Comparison of ENCODE assay signal across 37 cellular contexts in genomic region chrX:53303195-53303594, GRCh38. TPM values are rescaled to one million over a fixed set of nuclear protein-coding genes. Genes with fewer than 3 reads are reported as not detected.
"Had no signal": no experiment of that assay in that cellular context is flagged by ENCODE, and none has a peak within 500 bp of the region (broad histone marks: within the 10 kb centered on the region; RNA-seq: fewer than 3 reads in every experiment).

No MANE protein-coding gene starts in this region.

- H3K9me3 ChIP-seq: ascending aorta, body of pancreas, breast epithelium had no signal

- H3K27me3 Mint-ChIP-seq: activated CD4-positive, alpha-beta memory T cell treated with anti-CD3 and anti-CD28 coated beads, Interleukin-2, amount 10 ng/mL, durations not matched to agents 7 days and 5 days; activated CD4-positive, alpha-beta T cell treated with anti-CD3 and anti-CD28 coated beads for 36 hours; activated CD8-positive, alpha-beta memory T cell treated with anti-CD3 and anti-CD28 coated beads, Interleukin-2, amount 10 ng/mL, durations not matched to agents 7 days and 5 days; activated naive CD4-positive, alpha-beta T cell treated with anti-CD3 and anti-CD28 coated beads, Interleukin-2, amount 50 U/mL, for 24 hours; activated naive CD8-positive, alpha-beta T cell; activated naive CD8-positive, alpha-beta T cell treated with anti-CD3 and anti-CD28 coated beads, Interleukin-2, amount 50 U/mL, for 24 hours had no signal

- H3K9me3 Mint-ChIP-seq: activated CD4-positive, alpha-beta memory T cell treated with anti-CD3 and anti-CD28 coated beads, Interleukin-2, amount 10 ng/mL, durations not matched to agents 7 days and 5 days; activated CD4-positive, alpha-beta T cell treated with anti-CD3 and anti-CD28 coated beads, Interleukin-2, amount 10 ng/mL, durations not matched to agents 7 days and 5 days; activated naive CD4-positive, alpha-beta T cell treated with anti-CD3 and anti-CD28 coated beads, Interleukin-2, amount 10 ng/mL, durations not matched to agents 7 days and 5 days; activated naive CD4-positive, alpha-beta T cell treated with anti-CD3 and anti-CD28 coated beads, Interleukin-2, amount 50 U/mL, for 24 hours; activated naive CD8-positive, alpha-beta T cell treated with anti-CD3 and anti-CD28 coated beads, Interleukin-2, amount 10 ng/mL, durations not matched to agents 7 days and 5 days; activated naive CD8-positive, alpha-beta T cell treated with anti-CD3 and anti-CD28 coated beads, Interleukin-2, amount 50 U/mL, for 24 hours; activated T-cell treated with anti-CD3 and anti-CD28 coated beads, Interleukin-2, amount 50 U/mL, for 24 hours; activated T-helper 2 cell treated with anti-CD3 and anti-CD28 coated beads, Interferon-gamma antibody, Interleukin-2, Interleukin-4, amounts not matched to agents 10 μg/mL and 5 μg/mL and 100 μg/mL, durations not matched to agents 14 hours and 24 hours and 36 hours; T-helper 1 cell treated with Interleukin-12 subunit alpha and Interleukin-12 subunit beta and Interleukin-4 antibody, amounts not matched to agents 30 μg/mL and 1 μg/mL, for 36 hours; T-helper 2 cell treated with Interferon-gamma antibody and Interleukin-4, amounts not matched to agents 5 μg/mL and 100 μg/mL, for 36 hours; WTC11 had no signal

- H3K4me3 ChIP-seq: ascending aorta, body of pancreas, breast epithelium had no signal

- ATAC-seq: activated CD4-positive, alpha-beta T cell treated with anti-CD3 and anti-CD28 coated beads for 36 hours; activated CD4-positive, CD25-positive, alpha-beta regulatory T cell treated with anti-CD3 and anti-CD28 coated beads, Interleukin-2, amount 50 U/mL, for 24 hours; activated CD8-positive, alpha-beta memory T cell treated with anti-CD3 and anti-CD28 coated beads, Interleukin-2, amount 10 ng/mL, durations not matched to agents 7 days and 5 days; activated CD8-positive, alpha-beta T cell treated with anti-CD3 and anti-CD28 coated beads, Interleukin-2, amount 10 ng/mL, durations not matched to agents 7 days and 5 days; activated naive CD8-positive, alpha-beta T cell treated with anti-CD3 and anti-CD28 coated beads, Interleukin-2, amount 50 U/mL, for 24 hours; body of pancreas; WTC11 had no signal

- H3K27ac Mint-ChIP-seq: activated CD4-positive, alpha-beta memory T cell treated with anti-CD3 and anti-CD28 coated beads, Interleukin-2, amount 10 ng/mL, durations not matched to agents 7 days and 5 days; activated CD4-positive, alpha-beta T cell treated with anti-CD3 and anti-CD28 coated beads for 36 hours; activated CD4-positive, alpha-beta T cell treated with anti-CD3 and anti-CD28 coated beads, Interleukin-2, amount 10 ng/mL, durations not matched to agents 7 days and 5 days; activated CD8-positive, alpha-beta memory T cell treated with anti-CD3 and anti-CD28 coated beads, Interleukin-2, amount 10 ng/mL, durations not matched to agents 7 days and 5 days; activated CD8-positive, alpha-beta T cell treated with anti-CD3 and anti-CD28 coated beads, Interleukin-2, amount 10 ng/mL, durations not matched to agents 7 days and 5 days; activated naive CD4-positive, alpha-beta T cell treated with anti-CD3 and anti-CD28 coated beads, Interleukin-2, amount 10 ng/mL, durations not matched to agents 7 days and 5 days; activated naive CD4-positive, alpha-beta T cell treated with anti-CD3 and anti-CD28 coated beads, Interleukin-2, amount 50 U/mL, for 24 hours; activated naive CD8-positive, alpha-beta T cell; activated naive CD8-positive, alpha-beta T cell treated with anti-CD3 and anti-CD28 coated beads, Interleukin-2, amount 10 ng/mL, durations not matched to agents 7 days and 5 days; activated naive CD8-positive, alpha-beta T cell treated with anti-CD3 and anti-CD28 coated beads, Interleukin-2, amount 50 U/mL, for 24 hours; activated T-cell treated with anti-CD3 and anti-CD28 coated beads, Interleukin-2, amount 50 U/mL, for 24 hours; activated T-helper 2 cell treated with anti-CD3 and anti-CD28 coated beads, Interferon-gamma antibody, Interleukin-2, Interleukin-4, amounts not matched to agents 10 μg/mL and 5 μg/mL and 100 μg/mL, durations not matched to agents 14 hours and 24 hours and 36 hours; T-helper 1 cell treated with Interleukin-12 subunit alpha and Interleukin-12 subunit beta and Interleukin-4 antibody, amounts not matched to agents 30 μg/mL and 1 μg/mL, for 36 hours; T-helper 2 cell treated with Interferon-gamma antibody and Interleukin-4, amounts not matched to agents 5 μg/mL and 100 μg/mL, for 36 hours; WTC11 had no signal

- H3K4me1 ChIP-seq: ascending aorta, body of pancreas, breast epithelium had no signal

- H3K4me3 Mint-ChIP-seq: activated CD4-positive, alpha-beta memory T cell treated with anti-CD3 and anti-CD28 coated beads, Interleukin-2, amount 10 ng/mL, durations not matched to agents 7 days and 5 days; activated CD4-positive, alpha-beta T cell treated with anti-CD3 and anti-CD28 coated beads for 36 hours; activated CD4-positive, alpha-beta T cell treated with anti-CD3 and anti-CD28 coated beads, Interleukin-2, amount 10 ng/mL, durations not matched to agents 7 days and 5 days; activated CD8-positive, alpha-beta memory T cell treated with anti-CD3 and anti-CD28 coated beads, Interleukin-2, amount 10 ng/mL, durations not matched to agents 7 days and 5 days; activated CD8-positive, alpha-beta T cell treated with anti-CD3 and anti-CD28 coated beads, Interleukin-2, amount 10 ng/mL, durations not matched to agents 7 days and 5 days; activated naive CD4-positive, alpha-beta T cell treated with anti-CD3 and anti-CD28 coated beads, Interleukin-2, amount 10 ng/mL, durations not matched to agents 7 days and 5 days; activated naive CD4-positive, alpha-beta T cell treated with anti-CD3 and anti-CD28 coated beads, Interleukin-2, amount 50 U/mL, for 24 hours; activated naive CD8-positive, alpha-beta T cell; activated naive CD8-positive, alpha-beta T cell treated with anti-CD3 and anti-CD28 coated beads, Interleukin-2, amount 10 ng/mL, durations not matched to agents 7 days and 5 days; activated naive CD8-positive, alpha-beta T cell treated with anti-CD3 and anti-CD28 coated beads, Interleukin-2, amount 50 U/mL, for 24 hours; activated T-cell treated with anti-CD3 and anti-CD28 coated beads, Interleukin-2, amount 50 U/mL, for 24 hours; T-helper 1 cell treated with Interleukin-12 subunit alpha and Interleukin-12 subunit beta and Interleukin-4 antibody, amounts not matched to agents 30 μg/mL and 1 μg/mL, for 36 hours; T-helper 2 cell treated with Interferon-gamma antibody and Interleukin-4, amounts not matched to agents 5 μg/mL and 100 μg/mL, for 36 hours; WTC11 had no signal

- H3K27me3 ChIP-seq: ascending aorta, body of pancreas, brain microvascular endothelial cell had no signal

- H3K36me3 Mint-ChIP-seq: activated CD8-positive, alpha-beta memory T cell treated with anti-CD3 and anti-CD28 coated beads, Interleukin-2, amount 10 ng/mL, durations not matched to agents 7 days and 5 days; activated naive CD4-positive, alpha-beta T cell treated with anti-CD3 and anti-CD28 coated beads, Interleukin-2, amount 10 ng/mL, durations not matched to agents 7 days and 5 days; activated naive CD4-positive, alpha-beta T cell treated with anti-CD3 and anti-CD28 coated beads, Interleukin-2, amount 50 U/mL, for 24 hours; activated naive CD8-positive, alpha-beta T cell; activated naive CD8-positive, alpha-beta T cell treated with anti-CD3 and anti-CD28 coated beads, Interleukin-2, amount 10 ng/mL, durations not matched to agents 7 days and 5 days had no signal

- DNase-seq: activated CD4-positive, alpha-beta memory T cell treated with anti-CD3 and anti-CD28 coated beads, Interleukin-2, amount 10 ng/mL, durations not matched to agents 7 days and 5 days; activated CD4-positive, alpha-beta T cell treated with anti-CD3 and anti-CD28 coated beads for 1 hour; activated CD4-positive, alpha-beta T cell treated with anti-CD3 and anti-CD28 coated beads for 36 hours; activated CD4-positive, alpha-beta T cell treated with anti-CD3 and anti-CD28 coated beads for 48 hours; activated CD4-positive, alpha-beta T cell treated with anti-CD3 and anti-CD28 coated beads, Interleukin-2, amount 10 ng/mL, durations not matched to agents 7 days and 5 days; activated CD4-positive, alpha-beta T cell treated with anti-CD3 and anti-CD28 coated beads, Interleukin-2, amount 50 U/mL, for 48 hours; activated CD4-positive, CD25-positive, alpha-beta regulatory T cell; activated CD8-positive, alpha-beta memory T cell treated with anti-CD3 and anti-CD28 coated beads for 24 hours; activated CD8-positive, alpha-beta memory T cell treated with anti-CD3 and anti-CD28 coated beads, Interleukin-2, amount 10 ng/mL, durations not matched to agents 7 days and 5 days; activated CD8-positive, alpha-beta memory T cell treated with anti-CD3 and anti-CD28 coated beads, Interleukin-2, amount 50 U/mL, for 48 hours; activated CD8-positive, alpha-beta T cell treated with anti-CD3 and anti-CD28 coated beads, Interleukin-2, amount 10 ng/mL, durations not matched to agents 7 days and 5 days; activated effector memory CD4-positive, alpha-beta T cell treated with Interleukin-2 at 50 U/mL for 16 hours; activated gamma-delta T cell; activated naive CD4-positive, alpha-beta T cell treated with anti-CD3 and anti-CD28 coated beads, Interleukin-2, amount 10 ng/mL, durations not matched to agents 7 days and 5 days; activated naive CD4-positive, alpha-beta T cell treated with Interleukin-2 at 50 U/mL for 16 hours; activated naive CD8-positive, alpha-beta T cell treated with anti-CD3 and anti-CD28 coated beads, Interleukin-2, amount 10 ng/mL, durations not matched to agents 7 days and 5 days; activated naive CD8-positive, alpha-beta T cell treated with anti-CD3 and anti-CD28 coated beads, Interleukin-2, amount 50 U/mL, for 24 hours; activated T-cell treated with anti-CD3 and anti-CD28 coated beads, Interleukin-2, amount 50 U/mL, for 24 hours; activated T-cell treated with anti-CD3 and anti-CD28 coated beads, Interleukin-2, amount 50 U/mL, for 48 hours; amygdala; anterior cingulate cortex; body of pancreas; brain microvascular endothelial cell; central memory CD4-positive, alpha-beta T cell; T-helper 1 cell; T-helper 2 cell; T-helper 9 cell; WERI-Rb-1 had no signal

- H3K4me1 Mint-ChIP-seq: activated CD4-positive, alpha-beta memory T cell treated with anti-CD3 and anti-CD28 coated beads, Interleukin-2, amount 10 ng/mL, durations not matched to agents 7 days and 5 days; activated CD4-positive, alpha-beta T cell treated with anti-CD3 and anti-CD28 coated beads for 36 hours; activated CD4-positive, alpha-beta T cell treated with anti-CD3 and anti-CD28 coated beads, Interleukin-2, amount 10 ng/mL, durations not matched to agents 7 days and 5 days; activated CD8-positive, alpha-beta memory T cell treated with anti-CD3 and anti-CD28 coated beads, Interleukin-2, amount 10 ng/mL, durations not matched to agents 7 days and 5 days; activated naive CD4-positive, alpha-beta T cell treated with anti-CD3 and anti-CD28 coated beads, Interleukin-2, amount 10 ng/mL, durations not matched to agents 7 days and 5 days; activated naive CD4-positive, alpha-beta T cell treated with anti-CD3 and anti-CD28 coated beads, Interleukin-2, amount 50 U/mL, for 24 hours; activated naive CD8-positive, alpha-beta T cell treated with anti-CD3 and anti-CD28 coated beads, Interleukin-2, amount 10 ng/mL, durations not matched to agents 7 days and 5 days had no signal

- H3K27ac ChIP-seq: ascending aorta, body of pancreas, brain microvascular endothelial cell, breast epithelium, WERI-Rb-1 had no signal

- H3K36me3 ChIP-seq: ascending aorta, brain microvascular endothelial cell, breast epithelium, WERI-Rb-1 had no signal

RNA-seq across cellular contexts. Expression of gene IQSEC2, which starts 21.8 kb away (rescaled TPM):
- total RNA-seq: activated CD8-positive, alpha-beta T cell treated with anti-CD3 and anti-CD28 coated beads, Interleukin-2, amount 10 ng/mL, durations not matched to agents 7 days and 5 days had no signal
